ENCODE assay signal across 8 cellular contexts in the genomic region with DNA sequence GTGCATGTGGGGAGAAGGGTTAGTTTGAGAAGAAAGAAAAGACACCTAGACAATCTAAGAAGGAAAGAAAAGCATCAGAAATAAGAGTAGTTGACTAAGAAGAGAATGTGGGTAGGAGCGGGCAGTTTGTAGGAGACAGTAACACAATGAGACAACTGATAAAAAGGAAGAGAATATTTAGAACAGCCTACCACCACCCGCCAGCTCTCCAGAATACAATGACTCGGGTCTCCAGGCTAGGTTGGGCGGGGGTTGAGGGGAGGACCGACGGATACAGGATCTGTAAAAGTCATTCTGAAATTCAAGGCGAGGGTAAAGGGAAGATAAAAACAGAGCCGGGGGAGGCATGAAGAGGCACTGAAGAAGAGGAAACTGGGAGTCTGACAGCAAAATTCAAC. TPM values are rescaled to one million over a fixed set of nuclear protein-coding genes. Genes with fewer than 3 reads are reported as not detected.
DNase-seq lines count a peak whose midpoint lies in the region; ATAC-seq and TF ChIP-seq lines count a peak whose summit lies in the region.

No MANE protein-coding gene starts in this region.

- intact Hi-C loops in CD14-positive monocyte (cut with micrococcal nuclease) = loop anchor here in 1 of 2 donors (2.0 to 5.0 kb wide), 2 partner anchors 24 to 35 kb away; partner anchors contain the start of genes CSNK2B and LY6G5B

- peak overlapping the region; percentile 62 for H3K27ac ChIP-seq in KMS-11

- H3K9ac ChIP-seq in KMS-11 = peak overlapping the region; percentile 79; the same call in 1 of the 2 replicates

- H3K79me2 ChIP-seq in KMS-11 (ENCODE audit: insufficient read depth, low read depth) = 0 out of 2 replicates have a peak, but pooled peaks cover 11% of the 10 kb centered on the region

- H3K27me3 ChIP-seq in KMS-11 (ENCODE audit: insufficient read depth, low read depth) (0 out of 2 replicates have a peak, but pooled peaks cover 2% of the 10 kb centered on the region), kidney epithelial cell (ENCODE audit: control insufficient read depth, insufficient read depth, low read length) (no peaks in the 10 kb centered on the region)

- peaks cover 24% of the 10 kb centered on the region for H3K4me1 ChIP-seq in KMS-11 (ENCODE audit: low read depth, poor library complexity, severe bottlenecking)

- peak overlapping the region; percentile 92 for H2AFZ ChIP-seq in KMS-11 (ENCODE audit: low read depth)

- peak overlapping the region; percentile 99 to 100 (median 99) for H3K27ac Mint-ChIP-seq in CD14-positive monocyte

- H3K4me2 ChIP-seq in KMS-11 = peak overlapping the region; percentile 77

- TF ChIP-seq CTCF in CD14-positive monocyte (IDR thresholded peaks at IDR 0.05) = no peak
- no peak for TF ChIP-seq CTCF in KMS-11 (conservative IDR thresholded peaks at IDR 0.05; ENCODE audit: low read depth, low read length)
- TF ChIP-seq CTCF in astrocyte of the spinal cord (IDR thresholded peaks at IDR 0.05; ENCODE audit: low read depth, low read length) = no peak
- no peak for TF ChIP-seq CTCF in kidney epithelial cell (IDR thresholded peaks at IDR 0.05; ENCODE audit: insufficient read depth, low read length, poor library complexity, severe bottlenecking)

- no peaks in the 10 kb centered on the region for H3K9me3 Mint-ChIP-seq in CD14-positive monocyte

- H3K36me3 ChIP-seq in KMS-11 (ENCODE audit: insufficient read depth) (no peaks in the 10 kb centered on the region), kidney epithelial cell (ENCODE audit: control insufficient read depth, insufficient read depth, low read length) (no peaks in the 10 kb centered on the region)

- no peaks in the 10 kb centered on the region for H4K20me1 ChIP-seq in KMS-11 (ENCODE audit: insufficient read depth)

- no peak for ATAC-seq in stimulated activated naive CD8-positive, alpha-beta T cell treated with anti-CD3 and anti-CD28 coated beads, Interleukin-15, Interleukin-2, amounts not matched to agents 100 U/mL and 50 U/mL, for 24 hours
- ATAC-seq in HG03175 (IDR thresholded peaks at IDR 0.05; ENCODE audit: unreplicated experiment) = no peak

- H3K27me3 Mint-ChIP-seq in CD14-positive monocyte (ENCODE audit: low read depth in 3 of 3) = peaks cover 0 to 1% (median 0%) of the 10 kb centered on the region in 3 donors

- H3K4me3 Mint-ChIP-seq in CD14-positive monocyte = peak overlapping the region; percentile 98 to 100

- H3K4me3 ChIP-seq in KMS-11 (IDR thresholded peaks at IDR 0.05; ENCODE audit: insufficient read depth, low read depth, low read length) = no peak overlapping the region
- H3K4me3 ChIP-seq in astrocyte of the spinal cord (ENCODE audit: low read depth, low read length) = peak overlapping the region; percentile 98
- H3K4me3 ChIP-seq in kidney epithelial cell (ENCODE audit: low read depth, low read length) = peak overlapping the region; percentile 81

- peaks cover 27% of the 10 kb centered on the region for H3K4me1 Mint-ChIP-seq in CD14-positive monocyte

- DNase-seq in CD14-positive monocyte (ENCODE audit: low spot score) (no peak), astrocyte of the spinal cord (ENCODE audit: low read depth, low spot score) (no peak), kidney epithelial cell (ENCODE audit: low read depth) (no peak), occipital lobe (lab: John Stamatoyannopoulos, UW) (no peak), superior temporal gyrus (ENCODE audit: extremely low spot score) (no peak)
- DNase-seq in stimulated activated naive CD8-positive, alpha-beta T cell treated with anti-CD3 and anti-CD28 coated beads, Interleukin-15, Interleukin-2, amounts not matched to agents 100 U/mL and 50 U/mL, for 24 hours = peak; percentile 39

- H3K36me3 Mint-ChIP-seq in CD14-positive monocyte = peaks cover 21 to 37% of the 10 kb centered on the region in 2 donors

- in situ Hi-C loops in astrocyte of the spinal cord (cut with HindIII; ENCODE audit: low sequenced_read_pairs) = no loop called here

RNA-seq across cellular contexts. Expression of gene ABHD16A, which starts 0.7 kb away (rescaled TPM):
- polyA plus RNA-seq in CD14-positive monocyte = 10 to 100 TPM; 53.0 to 56.0 TPM
- total RNA-seq in kidney epithelial cell (43.8 and 45.5 TPM in 2 replicates), occipital lobe (48.2 TPM)

RNA-seq across cellular contexts. Expression of gene LY6G6F, which starts 4.2 kb away (rescaled TPM):
- polyA plus RNA-seq in CD14-positive monocyte = under 1 TPM in 1 of 2 donors, not detected in 1; 0.51 TPM
- not detected in 2 replicates for total RNA-seq in kidney epithelial cell
- total RNA-seq in occipital lobe = not detected

RNA-seq across cellular contexts. Expression of gene LY6G6D, which starts 12.7 kb away (rescaled TPM):
- not detected for polyA plus RNA-seq in CD14-positive monocyte
- not detected in 2 replicates for total RNA-seq in kidney epithelial cell
- total RNA-seq in occipital lobe = not detected

RNA-seq across cellular contexts. Expression of gene LY6G6C, which starts 19.1 kb away (rescaled TPM):
- not detected for polyA plus RNA-seq in CD14-positive monocyte
- total RNA-seq in kidney epithelial cell (not detected in 2 replicates), occipital lobe (0.31 TPM)

RNA-seq across cellular contexts. Expression of gene MPIG6B, which starts 20.8 kb away (rescaled TPM):
- polyA plus RNA-seq in CD14-positive monocyte = under 1 TPM; 0.68 to 0.75 TPM
- total RNA-seq in kidney epithelial cell = 0.29 TPM in 1 of 2 replicates, not detected in the other
- not detected for total RNA-seq in occipital lobe
